ENCODE assay signal across 21 cellular contexts in genomic region chr7:45686441-45687184, GRCh38.
DNase-seq lines count a peak whose midpoint lies in the region; ATAC-seq and FAIRE-seq lines count a peak whose summit lies in the region.
"Had no signal": no experiment of that assay in that cellular context is flagged by ENCODE, and none has a peak within 500 bp of the region (broad histone marks: within the 10 kb centered on the region; RNA-seq: fewer than 3 reads in every experiment).

No MANE protein-coding gene starts in this region.

- H3K4me1 Mint-ChIP-seq in activated T-helper 2 cell treated with anti-CD3 and anti-CD28 coated beads, Interferon-gamma antibody, Interleukin-2, Interleukin-4, amounts not matched to agents 10 μg/mL and 5 μg/mL and 100 μg/mL, durations not matched to agents 14 hours and 24 hours and 36 hours (ENCODE audit: low read depth): peaks cover 5% of the 10 kb centered on the region
- H3K4me1 Mint-ChIP-seq: CD4-positive, CD25-positive, alpha-beta regulatory T cell had no signal

- no peak overlapping the region for H3K4me3 Mint-ChIP-seq in activated T-helper 2 cell treated with anti-CD3 and anti-CD28 coated beads, Interferon-gamma antibody, Interleukin-2, Interleukin-4, amounts not matched to agents 10 μg/mL and 5 μg/mL and 100 μg/mL, durations not matched to agents 14 hours and 24 hours and 36 hours (ENCODE audit: low read depth)
- H3K4me3 Mint-ChIP-seq: CD4-positive, CD25-positive, alpha-beta regulatory T cell had no signal

- ATAC-seq in left cardiac atrium (no peak), HG02678 (IDR thresholded peaks at IDR 0.05; ENCODE audit: unreplicated experiment) (no peak)

- DNase-seq in cardiac septum (ENCODE audit: low spot score) (peak; percentile 51), left cardiac atrium (no peak), mesenteric fat pad (ENCODE audit: low spot score) (peak; percentile 83), urothelium cell line (ENCODE audit: low spot score) (no peak), foreskin melanocyte (no peak), DMS153 treated with DMSO at 0.1 percent for 48 hours (lab: John Stamatoyannopoulos, UW; ENCODE audit: unreplicated experiment) (no peak)
- DNase-seq in activated T-helper 2 cell treated with anti-CD3 and anti-CD28 coated beads, Interferon-gamma antibody, Interleukin-2, Interleukin-4, amounts not matched to agents 10 μg/mL and 5 μg/mL and 100 μg/mL, durations not matched to agents 14 hours and 24 hours and 36 hours (ENCODE audit: low spot score): peak; percentile 4
- DNase-seq: Calu3; CD4-positive, CD25-positive, alpha-beta regulatory T cell; DMS79 treated with DMSO at 0.1 percent for 48 hours; GOT3; NCI-H146; NCI-H345; NCI-H526 treated with DMSO at 0.1 percent for 48 hours; OCI-M1; RPMI8226 had no signal

- no peaks in the 10 kb centered on the region for H3K9me3 Mint-ChIP-seq in activated T-helper 2 cell treated with anti-CD3 and anti-CD28 coated beads, Interferon-gamma antibody, Interleukin-2, Interleukin-4, amounts not matched to agents 10 μg/mL and 5 μg/mL and 100 μg/mL, durations not matched to agents 14 hours and 24 hours and 36 hours

- H3K27ac Mint-ChIP-seq in activated T-helper 2 cell treated with anti-CD3 and anti-CD28 coated beads, Interferon-gamma antibody, Interleukin-2, Interleukin-4, amounts not matched to agents 10 μg/mL and 5 μg/mL and 100 μg/mL, durations not matched to agents 14 hours and 24 hours and 36 hours: no peak overlapping the region
- H3K27ac Mint-ChIP-seq: CD4-positive, CD25-positive, alpha-beta regulatory T cell had no signal

- H3K36me3 Mint-ChIP-seq in activated T-helper 2 cell treated with anti-CD3 and anti-CD28 coated beads, Interferon-gamma antibody, Interleukin-2, Interleukin-4, amounts not matched to agents 10 μg/mL and 5 μg/mL and 100 μg/mL, durations not matched to agents 14 hours and 24 hours and 36 hours (ENCODE audit: low read depth): no peaks in the 10 kb centered on the region
- H3K36me3 Mint-ChIP-seq: CD4-positive, CD25-positive, alpha-beta regulatory T cell had no signal

- intact Hi-C loops in cardiac septum (cut with DNase I) (no loop called here), left cardiac atrium (cut with DNase I) (no loop called here)
- intact Hi-C loops in activated T-helper 2 cell treated with anti-CD3 and anti-CD28 coated beads, Interferon-gamma antibody, Interleukin-2, Interleukin-4, amounts not matched to agents 10 μg/mL and 5 μg/mL and 100 μg/mL, durations not matched to agents 14 hours and 24 hours and 36 hours (cut with micrococcal nuclease): no loop called here

- H3K27me3 Mint-ChIP-seq in activated T-helper 2 cell treated with anti-CD3 and anti-CD28 coated beads, Interferon-gamma antibody, Interleukin-2, Interleukin-4, amounts not matched to agents 10 μg/mL and 5 μg/mL and 100 μg/mL, durations not matched to agents 14 hours and 24 hours and 36 hours (ENCODE audit: low read depth): no peaks in the 10 kb centered on the region
- H3K27me3 Mint-ChIP-seq: CD4-positive, CD25-positive, alpha-beta regulatory T cell had no signal

- peak; percentile 53 for FAIRE-seq in urothelium cell line (lab: Jason Lieb, UNC)
- FAIRE-seq: G401.6, GM12892, GM19239, HTR-8/SVneo had no signal

Comparison
In these comparisons a context has a peak if more than half of its experiments do, and no peak if none do; other contexts are left out.
1. DNase-seq: peak in cardiac septum (single experiment), activated T-helper 2 cell treated with anti-CD3 and anti-CD28 coated beads, Interferon-gamma antibody, Interleukin-2, Interleukin-4, amounts not matched to agents 10 μg/mL and 5 μg/mL and 100 μg/mL, durations not matched to agents 14 hours and 24 hours and 36 hours (single experiment) and mesenteric fat pad (single experiment); none in left cardiac atrium (single experiment), urothelium cell line (single experiment), foreskin melanocyte (single experiment) and DMS153 treated with DMSO at 0.1 percent for 48 hours (single experiment).